Comparison of ENCODE assay signal across 9 cellular contexts in the genomic region with DNA sequence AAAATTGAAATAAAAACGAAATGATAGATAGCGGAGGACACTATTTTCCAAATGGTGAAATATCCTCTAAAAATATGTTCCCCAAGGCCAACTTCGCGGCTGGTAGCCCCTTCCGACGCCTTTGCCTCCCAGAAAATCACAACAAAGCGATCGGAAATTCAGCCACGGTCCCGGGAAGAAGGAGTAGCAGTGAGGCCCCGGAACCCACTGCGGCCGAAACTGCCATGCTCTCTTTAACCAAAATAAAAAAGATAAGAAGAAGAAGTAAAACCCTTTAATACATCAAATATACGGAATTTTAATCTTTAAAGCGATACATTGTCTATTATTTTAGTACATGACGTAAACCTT. TPM values are rescaled to one million over a fixed set of nuclear protein-coding genes. Genes with fewer than 3 reads are reported as not detected.
A peak's percentile ranks its signal among the peaks of the same experiment; 100 is the strongest.
DNase-seq lines count a peak whose midpoint lies in the region; ATAC-seq and TF ChIP-seq lines count a peak whose summit lies in the region.
"Had no signal": no experiment of that assay in that cellular context is flagged by ENCODE, and none has a peak within 500 bp of the region (broad histone marks: within the 10 kb centered on the region; RNA-seq: fewer than 3 reads in every experiment).

No MANE protein-coding gene starts in this region.

- H3K4me3 Mint-ChIP-seq in activated CD8-positive, alpha-beta T cell treated with anti-CD3 and anti-CD28 coated beads for 36 hours = no peak overlapping the region
- no peak overlapping the region for H3K4me3 Mint-ChIP-seq in activated T-cell treated with anti-CD3 and anti-CD28 coated beads, Interleukin-2, amount 50 U/mL, for 72 hours

- peak overlapping the region; percentile 94 for H3K14ac ChIP-seq in IMR-90 (replicated peaks; ENCODE audit: low read depth, low read length)

- peak overlapping the region; percentile 76 for H2AK9ac ChIP-seq in IMR-90 (replicated peaks; ENCODE audit: low read depth, low read length, poor library complexity)

- peak overlapping the region; percentile 87; the same call in 1 of the 2 replicates for H3K56ac ChIP-seq in IMR-90 (ENCODE audit: extremely low read depth, insufficient read depth, low read length)
- no peak overlapping the region for H3K56ac ChIP-seq in mesendoderm (ENCODE audit: low read length)

- H3K9me3 Mint-ChIP-seq in activated CD8-positive, alpha-beta T cell treated with anti-CD3 and anti-CD28 coated beads for 36 hours = no peaks in the 10 kb centered on the region
- H3K9me3 Mint-ChIP-seq in activated T-cell treated with anti-CD3 and anti-CD28 coated beads, Interleukin-2, amount 50 U/mL, for 72 hours = no peaks in the 10 kb centered on the region
- H3K9me3 Mint-ChIP-seq: T-cell had no signal

- H3K36me3 Mint-ChIP-seq in activated CD8-positive, alpha-beta T cell treated with anti-CD3 and anti-CD28 coated beads for 36 hours (ENCODE audit: low read depth) = no peaks in the 10 kb centered on the region
- H3K36me3 Mint-ChIP-seq in activated T-cell treated with anti-CD3 and anti-CD28 coated beads, Interleukin-2, amount 50 U/mL, for 72 hours (ENCODE audit: insufficient read depth in 2 of 2) = peaks cover 2 to 3% of the 10 kb centered on the region in 2 donors

- peak overlapping the region; percentile 98 for H3K27ac ChIP-seq in IMR-90 (ENCODE audit: insufficient read depth, low read length)
- peak overlapping the region; percentile 93 for H3K27ac ChIP-seq in epithelial cell of prostate
- no peak overlapping the region for H3K27ac ChIP-seq in mesendoderm (ENCODE audit: low read depth, low read length)
- H3K27ac ChIP-seq in tibial artery = peak overlapping the region in 1 of 2 donors; percentile 21

- in situ Hi-C loops in IMR-90 (cut with MboI; ENCODE audit: low sequenced_read_pairs) = loop anchor here (5.0 to 10.0 kb wide), 2 partner anchors 103 to 1715 kb away; no protein-coding TSS in a partner anchor

- peak overlapping the region; percentile 96 for H3K9ac ChIP-seq in IMR-90 (ENCODE audit: low read depth, low read length)
- H3K9ac ChIP-seq in mesendoderm (ENCODE audit: low read length) = no peak overlapping the region

- peak overlapping the region; percentile 73 for H4K91ac ChIP-seq in IMR-90 (ENCODE audit: insufficient read depth, low read depth, low read length)

- peak overlapping the region; percentile 77 for H3K18ac ChIP-seq in IMR-90 (ENCODE audit: low read depth, low read length)
- no peak overlapping the region for H3K18ac ChIP-seq in mesendoderm (ENCODE audit: low read length)

- no peak for TF ChIP-seq CTCF in IMR-90 (conservative IDR thresholded peaks at IDR 0.05; ENCODE audit: low read depth, low read length)
- TF ChIP-seq CTCF in tibial artery (IDR thresholded peaks at IDR 0.05) = no peak
- no peak for TF ChIP-seq CTCF in activated CD8-positive, alpha-beta T cell treated with anti-CD3 and anti-CD28 coated beads for 36 hours (IDR thresholded peaks at IDR 0.05)

- DNase-seq in IMR-90 (no peak), epithelial cell of prostate (ENCODE audit: low read depth, low spot score) (no peak), mesendoderm (peak; percentile 26), tibial artery (no peak), NCI-H187 treated with DMSO at 0.1 percent for 48 hours (lab: John Stamatoyannopoulos, UW) (no peak), NCI-H1436 treated with DMSO at 0.1 percent for 48 hours (lab: John Stamatoyannopoulos, UW) (no peak)
- no peak for DNase-seq in activated CD8-positive, alpha-beta T cell treated with anti-CD3 and anti-CD28 coated beads for 36 hours
- no peak for DNase-seq in activated T-cell treated with anti-CD3 and anti-CD28 coated beads, Interleukin-2, amount 50 U/mL, for 72 hours
- DNase-seq: T-cell had no signal

- H2BK120ac ChIP-seq in IMR-90 (ENCODE audit: low read depth, low read length) = peak overlapping the region; percentile 91
- H2BK120ac ChIP-seq in mesendoderm (ENCODE audit: low read depth, low read length) = no peak overlapping the region

- no peak for TF ChIP-seq POLR2A in IMR-90 (IDR thresholded peaks at IDR 0.05; ENCODE audit: low read depth, low read length)

- H3K4me3 ChIP-seq in IMR-90 (ENCODE audit: insufficient read depth, low read depth, low read length) (peak overlapping the region; percentile 99), mesendoderm (ENCODE audit: low read length) (no peak overlapping the region), tibial artery (peak overlapping the region; percentile 36 to 40)

- H3K23ac ChIP-seq in IMR-90 (ENCODE audit: low read depth, low read length) (0 out of 2 replicates have a peak overlapping the region, but pooled peaks have one; percentile 78), mesendoderm (ENCODE audit: low read length) (no peak overlapping the region)

- peak overlapping the region; percentile 56 for H3K4ac ChIP-seq in IMR-90 (ENCODE audit: low read depth, low read length)
- H3K4ac ChIP-seq in mesendoderm (ENCODE audit: low read depth, low read length) = no peak overlapping the region

- peaks cover 15% of the 10 kb centered on the region for H3K4me1 Mint-ChIP-seq in activated CD8-positive, alpha-beta T cell treated with anti-CD3 and anti-CD28 coated beads for 36 hours (ENCODE audit: low read depth)
- H3K4me1 Mint-ChIP-seq in activated T-cell treated with anti-CD3 and anti-CD28 coated beads, Interleukin-2, amount 50 U/mL, for 72 hours (ENCODE audit: low read depth) = peaks cover 18% of the 10 kb centered on the region

- H2BK15ac ChIP-seq in IMR-90 (ENCODE audit: low read depth, low read length) (no peak overlapping the region; the same call in 2 of the 3 replicates), mesendoderm (replicated peaks; ENCODE audit: low read depth) (no peak overlapping the region)

- peak overlapping the region; percentile 83 for H2BK5ac ChIP-seq in IMR-90 (ENCODE audit: low read depth, low read length, poor library complexity, severe bottlenecking)
- no peak overlapping the region for H2BK5ac ChIP-seq in mesendoderm (ENCODE audit: low read length)

- H3K36me3 ChIP-seq in IMR-90 (ENCODE audit: control insufficient read depth, insufficient read depth, low read length) = peaks cover 34% of the 10 kb centered on the region
- no peaks in the 10 kb centered on the region for H3K36me3 ChIP-seq in mesendoderm (ENCODE audit: control insufficient read depth, insufficient read depth, low read length)
- peaks cover 15 to 33% (median 28%) of the 10 kb centered on the region in 3 donors for H3K36me3 ChIP-seq in tibial artery

- CTCF ChIA-PET in IMR-90 (lab: Yijun Ruan, JAX) = no interaction called here
- CTCF ChIA-PET in activated CD8-positive, alpha-beta T cell treated with anti-CD3 and anti-CD28 coated beads for 36 hours (lab: Charles Lee) = interaction anchor here (1.1 kb wide), 1 partner anchor 14 kb away, joined by 3 read pairs; no protein-coding TSS in a partner anchor

- H3K9me3 ChIP-seq in IMR-90 (ENCODE audit: control insufficient read depth, insufficient read depth, low read length) = no peaks in the 10 kb centered on the region
- H3K9me3 ChIP-seq in tibial artery = no peaks in the 10 kb centered on the region

- H3K9me1 ChIP-seq in IMR-90 (ENCODE audit: insufficient read depth, low read length) = peaks cover 5% of the 10 kb centered on the region; the same call in 1 of the 2 replicates

- H3K4me1 ChIP-seq in IMR-90 (ENCODE audit: control insufficient read depth, insufficient read depth, low read length) (peaks cover 13% of the 10 kb centered on the region; the same call in 1 of the 2 replicates), mesendoderm (ENCODE audit: control insufficient read depth, low read depth, low read length) (no peaks in the 10 kb centered on the region), tibial artery (peaks cover 0 to 35% (median 21%) of the 10 kb centered on the region in 4 donors)

- H3K4me2 ChIP-seq in IMR-90 (ENCODE audit: low read depth, low read length) (peak overlapping the region; percentile 89), mesendoderm (ENCODE audit: low read length) (no peak overlapping the region)

- TF ChIP-seq RAD21 in IMR-90 (IDR thresholded peaks at IDR 0.05; ENCODE audit: low read length) = no peak

- H2AFZ ChIP-seq in IMR-90 (replicated peaks; ENCODE audit: low read length, poor library complexity) = peak overlapping the region; percentile 77

- no peaks in the 10 kb centered on the region for H3K79me2 ChIP-seq in mesendoderm (ENCODE audit: control insufficient read depth, insufficient read depth, low read length)

- no peak overlapping the region for H3K27ac Mint-ChIP-seq in activated CD8-positive, alpha-beta T cell treated with anti-CD3 and anti-CD28 coated beads for 36 hours
- H3K27ac Mint-ChIP-seq in activated T-cell treated with anti-CD3 and anti-CD28 coated beads, Interleukin-2, amount 50 U/mL, for 72 hours = no peak overlapping the region
- H3K27ac Mint-ChIP-seq: T-cell had no signal

- peaks cover 3 to 21% of the 10 kb centered on the region in 2 experiments for H3K79me1 ChIP-seq in IMR-90 (ENCODE audit: low read depth in 1 of 2, low read length in 2 of 2)
- H3K79me1 ChIP-seq in mesendoderm (ENCODE audit: low read length) = no peaks in the 10 kb centered on the region

- ATAC-seq in IMR-90 (ENCODE audit: low read depth) = no peak
- no peak for ATAC-seq in activated CD8-positive, alpha-beta T cell treated with anti-CD3 and anti-CD28 coated beads for 36 hours
- no peak for ATAC-seq in activated T-cell treated with anti-CD3 and anti-CD28 coated beads, Interleukin-2, amount 50 U/mL, for 72 hours (replicated peaks in 1 of 2)
- ATAC-seq: T-cell had no signal

- peaks cover 53% of the 10 kb centered on the region for H3K27me3 Mint-ChIP-seq in activated CD8-positive, alpha-beta T cell treated with anti-CD3 and anti-CD28 coated beads for 36 hours
- peaks cover 54% of the 10 kb centered on the region for H3K27me3 Mint-ChIP-seq in activated T-cell treated with anti-CD3 and anti-CD28 coated beads, Interleukin-2, amount 50 U/mL, for 72 hours (ENCODE audit: low read depth)

- H4K5ac ChIP-seq in IMR-90 (ENCODE audit: low read depth, low read length) (peak overlapping the region; percentile 52; the same call in 1 of the 2 replicates), mesendoderm (ENCODE audit: low read length) (no peak overlapping the region)

- WGBS in IMR-90 (ENCODE audit: extremely low coverage in 2 of 2, insufficient read length in 1 of 2), 2 experiments = no CpG with 5 or more reads among the region's 16 CpGs
- no CpG with 5 or more reads among the region's 16 CpGs for WGBS in mesendoderm (ENCODE audit: extremely low coverage, insufficient coverage, low lambda C conversion rate)

- BruUV-seq in IMR-90 (replicated peaks; lab: Mats Ljungman, UMichigan) = no TSS peak

- POLR2A ChIA-PET in IMR-90 (lab: Charles Lee; ENCODE audit: unreplicated experiment) = no interaction called here
- POLR2A ChIA-PET in activated CD8-positive, alpha-beta T cell treated with anti-CD3 and anti-CD28 coated beads for 36 hours (lab: Charles Lee) = interaction anchor here (0.6 kb wide), 1 partner anchor 89 kb away, joined by 3 read pairs; no protein-coding TSS in a partner anchor

- H2AK5ac ChIP-seq in IMR-90 (ENCODE audit: low read depth, low read length) (no peak overlapping the region), mesendoderm (ENCODE audit: low read length) (no peak overlapping the region)

- H4K20me1 ChIP-seq in IMR-90 (ENCODE audit: insufficient read depth, low read length) = peaks cover 16% of the 10 kb centered on the region; the same call in 1 of the 2 replicates

- 0 out of 2 replicates have a peak overlapping the region, but pooled peaks have one; percentile 42 for H2BK20ac ChIP-seq in IMR-90 (ENCODE audit: low read depth, low read length)

- H3K27me3 ChIP-seq in IMR-90 (ENCODE audit: control insufficient read depth, insufficient read depth, low read length) = no peaks in the 10 kb centered on the region
- H3K27me3 ChIP-seq in mesendoderm (ENCODE audit: insufficient read depth, low read length, poor library complexity) = peaks cover 55% of the 10 kb centered on the region
- H3K27me3 ChIP-seq in tibial artery = no peaks in the 10 kb centered on the region

- dilution Hi-C loops in IMR-90 (cut with HindIII; ENCODE audit: low sequenced_read_pairs, unreplicated experiment) = no loop called here

- intact Hi-C loops in IMR-90 (cut with micrococcal nuclease) = loop anchor here (5.0 kb wide), 1 partner anchor 285 kb away; a partner anchor contains a TSS
- intact Hi-C loops in tibial artery (cut with DNase I; ENCODE audit: low total_unique reads) = loop anchor here (5.0 to 10.0 kb wide), 5 partner anchors 100 to 1610 kb away; no protein-coding TSS in a partner anchor
- intact Hi-C loops in activated CD8-positive, alpha-beta T cell treated with anti-CD3 and anti-CD28 coated beads for 36 hours (cut with micrococcal nuclease) = no loop called here

- peak overlapping the region; percentile 54 to 68; a peak in 3 of 4 replicates for H4K8ac ChIP-seq in IMR-90 (ENCODE audit: low read depth in 2 of 2, low read length in 2 of 2)
- no peak overlapping the region for H4K8ac ChIP-seq in mesendoderm (ENCODE audit: low read depth, low read length)

RNA-seq across cellular contexts. Expression of a gene that starts 4.0 kb away (rescaled TPM):
- total RNA-seq in IMR-90 (2012; rRNA removed) = 0.36 and 0.83 TPM in 2 replicates
- 5.8 and 7.2 TPM in 2 replicates for polyA plus RNA-seq in IMR-90 (2012; rRNA removed)
- polyA plus RNA-seq in IMR-90 (2012; cell fraction: cytosol; rRNA removed) = 9.6 and 16.1 TPM in 2 replicates
- 7.7 and 20.9 TPM in 2 replicates for polyA plus RNA-seq in IMR-90 (2012; cell fraction: nucleus; rRNA removed; ENCODE audit: low replicate concordance)
- 1.4 TPM for polyA plus RNA-seq in mesendoderm (2013, experiment 1 of 2)
- 1.3 TPM for polyA plus RNA-seq in mesendoderm (2013, experiment 2 of 2)
- under 1 TPM; 0.25 to 0.31 TPM for total RNA-seq in activated CD8-positive, alpha-beta T cell treated with anti-CD3 and anti-CD28 coated beads for 36 hours
- total RNA-seq in activated T-cell treated with anti-CD3 and anti-CD28 coated beads, Interleukin-2, amount 50 U/mL, for 72 hours = 1 to 10 TPM in 1 of 2 donors, under 1 TPM in 1; 0.50 to 1.3 TPM

RNA-seq across cellular contexts. Expression of a gene that starts 33.9 kb away (rescaled TPM):
- under 0.01 TPM in 1 of 2 replicates, not detected in the other for total RNA-seq in IMR-90 (2012; rRNA removed)
- polyA plus RNA-seq in IMR-90 (2012; rRNA removed) = 0.07 TPM in 1 of 2 replicates, not detected in the other
- 0.01 TPM in 1 of 2 replicates, not detected in the other for polyA plus RNA-seq in IMR-90 (2012; cell fraction: cytosol; rRNA removed)
- not detected in 2 replicates for polyA plus RNA-seq in IMR-90 (2012; cell fraction: nucleus; rRNA removed; ENCODE audit: low replicate concordance)
- polyA plus RNA-seq in mesendoderm (2013, experiment 1 of 2) = 0.17 TPM
- polyA plus RNA-seq in mesendoderm (2013, experiment 2 of 2) = 0.69 TPM
- not detected for total RNA-seq in activated CD8-positive, alpha-beta T cell treated with anti-CD3 and anti-CD28 coated beads for 36 hours
- not detected for total RNA-seq in activated T-cell treated with anti-CD3 and anti-CD28 coated beads, Interleukin-2, amount 50 U/mL, for 72 hours
